ENCODE assay signal across 14 cellular contexts in genomic region chr6:43969158-43969981, GRCh38.
"Had no signal": no experiment of that assay in that cellular context is flagged by ENCODE, and none has a peak within 500 bp of the region (broad histone marks: within the 10 kb centered on the region; RNA-seq: fewer than 3 reads in every experiment).

No MANE protein-coding gene starts in this region.

- H3K9me3 ChIP-seq: colonic mucosa, gastrocnemius medialis, heart right ventricle, left ventricle myocardium inferior, tibial nerve had no signal

- H3K4me3 ChIP-seq: cardiac muscle cell, colonic mucosa, gastrocnemius medialis, heart right ventricle, left ventricle myocardium inferior, tibial nerve had no signal

- H3K36me3 ChIP-seq: cardiac muscle cell, colonic mucosa, gastrocnemius medialis, heart right ventricle, left ventricle myocardium inferior, tibial nerve had no signal

- H3K9me3 Mint-ChIP-seq: activated naive CD4-positive, alpha-beta T cell treated with anti-CD3 and anti-CD28 coated beads for 36 hours; activated T-helper 1 cell treated with anti-CD3 and anti-CD28 coated beads, Interleukin-12 subunit alpha, Interleukin-12 subunit beta, Interleukin-2, Interleukin-4 antibody, amounts not matched to agents 30 ng/mL and 10 ng/mL and 1 ng/mL, durations not matched to agents 14 hours and 24 hours and 36 hours; memory B cell; nephron had no signal

- DNase-seq: activated CD4-positive, alpha-beta T cell treated with anti-CD3 and anti-CD28 coated beads, Interleukin-2, amount 50 U/mL, for 4 hours; activated naive CD4-positive, alpha-beta T cell treated with anti-CD3 and anti-CD28 coated beads for 36 hours; colonic mucosa; effector CD8-positive, alpha-beta T cell; gastrocnemius medialis; heart right ventricle; left ventricle myocardium inferior; stimulated activated CD4-positive, alpha-beta T cell treated with anti-CD3 and anti-CD28 coated beads, Interleukin-15, amount 100 ng/mL, for 24 hours; stimulated activated CD4-positive, alpha-beta T cell treated with anti-CD3 and anti-CD28 coated beads, Interleukin-4, amount 100 ng/mL, for 4 hours had no signal

- H3K4me1 ChIP-seq: colonic mucosa had no signal

- H3K4me1 Mint-ChIP-seq: memory B cell had no signal

- H3K27ac Mint-ChIP-seq: activated naive CD4-positive, alpha-beta T cell treated with anti-CD3 and anti-CD28 coated beads for 36 hours; activated T-helper 1 cell treated with anti-CD3 and anti-CD28 coated beads, Interleukin-12 subunit alpha, Interleukin-12 subunit beta, Interleukin-2, Interleukin-4 antibody, amounts not matched to agents 30 ng/mL and 10 ng/mL and 1 ng/mL, durations not matched to agents 14 hours and 24 hours and 36 hours; memory B cell had no signal

- H3K27me3 ChIP-seq: cardiac muscle cell, colonic mucosa, gastrocnemius medialis, heart right ventricle, tibial nerve had no signal

- H3K4me3 Mint-ChIP-seq: activated naive CD4-positive, alpha-beta T cell treated with anti-CD3 and anti-CD28 coated beads for 36 hours; activated T-helper 1 cell treated with anti-CD3 and anti-CD28 coated beads, Interleukin-12 subunit alpha, Interleukin-12 subunit beta, Interleukin-2, Interleukin-4 antibody, amounts not matched to agents 30 ng/mL and 10 ng/mL and 1 ng/mL, durations not matched to agents 14 hours and 24 hours and 36 hours; memory B cell; nephron had no signal

- H3K27ac ChIP-seq: cardiac muscle cell, colonic mucosa, gastrocnemius medialis, heart right ventricle, left ventricle myocardium inferior, tibial nerve had no signal

- H3K36me3 Mint-ChIP-seq: memory B cell had no signal
